Comparison of ENCODE assay signal across 8 cellular contexts in the genomic region with DNA sequence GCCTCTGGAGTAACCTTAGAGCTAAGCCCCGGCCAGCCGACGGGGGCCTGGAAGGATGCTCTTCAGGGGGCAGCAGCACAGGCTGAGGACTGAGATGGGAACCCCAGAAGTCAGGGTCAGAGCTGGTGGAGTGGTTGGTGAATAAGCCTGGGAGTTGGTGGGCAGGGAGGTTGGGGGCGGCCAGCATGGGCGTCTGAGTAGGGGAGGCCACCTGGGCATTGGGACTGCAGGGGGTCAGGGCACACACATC. TPM values are rescaled to one million over a fixed set of nuclear protein-coding genes. Genes with fewer than 3 reads are reported as not detected.
DNase-seq lines count a peak whose midpoint lies in the region; ATAC-seq and TF ChIP-seq lines count a peak whose summit lies in the region.

No MANE protein-coding gene starts in this region.

- H3K27me3 ChIP-seq in adrenal gland (no peaks in the 10 kb centered on the region), muscle layer of colon (ENCODE audit: control insufficient read depth in 1 of 2, insufficient read depth in 2 of 2, low read length in 2 of 2) (no peaks in the 10 kb centered on the region), tibial artery (no peaks in the 10 kb centered on the region), ovary (no peaks in the 10 kb centered on the region)

- no peak for DNase-seq in activated T-cell treated with anti-CD3 and anti-CD28 coated beads, Interleukin-2, amount 50 U/mL, for 24 hours
- no peak for DNase-seq in activated T-cell treated with anti-CD3 and anti-CD28 coated beads for 4 hours
- no peak for DNase-seq in adrenal gland
- no peak for DNase-seq in tibial artery
- DNase-seq in ovary: no peak
- no peak for DNase-seq in NCI-H2107 (lab: John Stamatoyannopoulos, UW)

- no peak for TF ChIP-seq CTCF in adrenal gland (IDR thresholded peaks at IDR 0.05)
- no peak for TF ChIP-seq CTCF in tibial artery (IDR thresholded peaks at IDR 0.05)
- no peak for TF ChIP-seq CTCF in ovary (IDR thresholded peaks at IDR 0.05)

- H3K9me3 ChIP-seq in adrenal gland (replicated peaks in 1 of 3): no peaks in the 10 kb centered on the region
- no peaks in the 10 kb centered on the region for H3K9me3 ChIP-seq in muscle layer of colon (ENCODE audit: low read length)
- H3K9me3 ChIP-seq in tibial artery: no peaks in the 10 kb centered on the region
- no peaks in the 10 kb centered on the region for H3K9me3 ChIP-seq in ovary

- WGBS in adrenal gland, 4 donors: 40 to 57% (median 52%) methylated on average over 5 of the region's 5 CpGs
- 40 to 66% (median 44%) methylated on average over 5 of the region's 5 CpGs for WGBS in ovary, 3 donors

- no peak overlapping the region for H3K4me3 ChIP-seq in adrenal gland
- no peak overlapping the region for H3K4me3 ChIP-seq in muscle layer of colon (ENCODE audit: low read depth in 1 of 2, low read length in 2 of 2)
- no peak overlapping the region for H3K4me3 ChIP-seq in tibial artery
- H3K4me3 ChIP-seq in ovary: no peak overlapping the region

- no peak for TF ChIP-seq POLR2A in adrenal gland (IDR thresholded peaks at IDR 0.05)
- no peak for TF ChIP-seq POLR2A in ovary (IDR thresholded peaks at IDR 0.05)

- H3K9ac ChIP-seq in muscle layer of colon (ENCODE audit: low read length): no peak overlapping the region

- H3K4me1 Mint-ChIP-seq in activated T-cell treated with anti-CD3 and anti-CD28 coated beads, Interleukin-2, amount 50 U/mL, for 24 hours (ENCODE audit: low read depth): peaks cover 19% of the 10 kb centered on the region

- H3K27ac Mint-ChIP-seq in activated T-cell treated with anti-CD3 and anti-CD28 coated beads, Interleukin-2, amount 50 U/mL, for 24 hours: peak overlapping the region; percentile 86

- ATAC-seq in HG03196 (IDR thresholded peaks at IDR 0.05; ENCODE audit: unreplicated experiment): no peak

- peaks cover 0 to 37% of the 10 kb centered on the region in 2 donors for H3K36me3 ChIP-seq in adrenal gland (replicated peaks in 1 of 2)
- H3K36me3 ChIP-seq in muscle layer of colon (ENCODE audit: insufficient read depth, low read length): peaks cover 34% of the 10 kb centered on the region
- H3K36me3 ChIP-seq in tibial artery: peaks cover 27 to 40% (median 40%) of the 10 kb centered on the region in 3 donors
- H3K36me3 ChIP-seq in ovary: no peaks in the 10 kb centered on the region

- H3K36me3 Mint-ChIP-seq in activated T-cell treated with anti-CD3 and anti-CD28 coated beads, Interleukin-2, amount 50 U/mL, for 24 hours (ENCODE audit: low read depth): peaks cover 49% of the 10 kb centered on the region

- intact Hi-C loops in adrenal gland (cut with DNase I): no loop called here
- intact Hi-C loops in tibial artery (cut with DNase I; ENCODE audit: low total_unique reads): no loop called here
- intact Hi-C loops in ovary (cut with DNase I): no loop called here

- no peak overlapping the region for H3K4me3 Mint-ChIP-seq in activated T-cell treated with anti-CD3 and anti-CD28 coated beads, Interleukin-2, amount 50 U/mL, for 24 hours

- H3K27ac ChIP-seq in adrenal gland (peak overlapping the region in 4 of 5 donors; percentile 30 to 93 (median 76)), muscle layer of colon (ENCODE audit: low read depth, low read length) (peak overlapping the region; percentile 76), tibial artery (peak overlapping the region; percentile 69 to 74), ovary (peak overlapping the region in 1 of 2 donors; percentile 65)

- TF ChIP-seq EP300 in ovary (IDR thresholded peaks at IDR 0.05): no peak

- H3K4me1 ChIP-seq in adrenal gland (replicated peaks in 1 of 2) (peaks cover 21 to 42% of the 10 kb centered on the region in 2 donors), muscle layer of colon (ENCODE audit: insufficient read depth, low read length) (peaks cover 26% of the 10 kb centered on the region), tibial artery (peaks cover 0 to 36% (median 23%) of the 10 kb centered on the region in 4 donors), ovary (ENCODE audit: insufficient read depth) (peaks cover 16% of the 10 kb centered on the region)

- no peaks in the 10 kb centered on the region for H3K9me3 Mint-ChIP-seq in activated T-cell treated with anti-CD3 and anti-CD28 coated beads, Interleukin-2, amount 50 U/mL, for 24 hours

- H3K27me3 Mint-ChIP-seq in activated T-cell treated with anti-CD3 and anti-CD28 coated beads, Interleukin-2, amount 50 U/mL, for 24 hours: no peaks in the 10 kb centered on the region

RNA-seq across cellular contexts. Expression of gene NINJ1, which starts 14.4 kb away (rescaled TPM):
- total RNA-seq in adrenal gland (100 to 1,000 TPM; 122 to 339 (median 181) TPM), ovary (10 to 100 TPM; 35.2 to 75.2 (median 40.6) TPM)
- polyA plus RNA-seq in adrenal gland (100 to 1,000 TPM in 2 of 3 donors, 10 to 100 TPM in 1; 31.1 to 135 (median 101) TPM), ovary (10 to 100 TPM in 1 of 2 donors, 1 to 10 TPM in 1; 7.5 to 46.1 TPM)

RNA-seq across cellular contexts. Expression of gene CARD19, which starts 23.6 kb away (rescaled TPM):
- total RNA-seq in adrenal gland (10 to 100 TPM; 29.7 to 75.0 (median 39.2) TPM), ovary (10 to 100 TPM; 34.0 to 50.0 (median 44.7) TPM)
- polyA plus RNA-seq in adrenal gland (10 to 100 TPM; 10.7 to 69.1 (median 68.4) TPM), ovary (10 to 100 TPM in 1 of 2 donors, 1 to 10 TPM in 1; 5.0 to 67.6 TPM)
